ENCODE assay signal across 1 cellular context in genomic region chr7:101995121-101995520, GRCh38.
TF ChIP-seq lines count a peak whose summit lies in the region.

No MANE protein-coding gene starts in this region.

TF ChIP-seq in WTC11, 78 proteins besides CTCF, POLR2A, EP300 and RAD21 (continued from another document):
- TF ChIP-seq ARID4B (CRISPR knock-in tag; IDR thresholded peaks at IDR 0.05; ENCODE audit: borderline replicate concordance) (no peak), CDX4 (CRISPR knock-in tag; IDR thresholded peaks at IDR 0.05; ENCODE audit: borderline replicate concordance) (no peak), MAX (CRISPR knock-in tag; IDR thresholded peaks at IDR 0.05) (no peak), FOXK1 (CRISPR knock-in tag; IDR thresholded peaks at IDR 0.05) (no peak)
